In the genomic region with DNA sequence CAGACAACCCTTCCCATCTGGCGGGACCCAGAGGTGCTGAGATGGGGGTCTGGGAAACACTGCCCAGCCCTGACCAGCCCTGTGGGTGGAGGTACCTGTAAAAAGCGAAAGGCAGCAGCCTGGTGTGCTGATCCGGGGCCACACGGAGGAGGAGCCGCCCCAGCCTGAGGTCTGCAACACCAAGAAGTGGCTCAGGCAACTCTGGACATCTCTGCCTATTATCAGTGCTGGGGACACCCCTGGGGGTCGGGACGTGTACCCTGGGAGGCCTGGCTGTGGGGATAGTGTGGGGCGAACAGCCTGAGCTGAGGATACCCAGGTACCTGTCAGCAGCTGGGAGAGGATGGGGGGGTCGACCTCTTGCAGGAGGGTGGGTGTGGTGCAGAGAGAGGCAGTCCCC, we compare ENCODE assay signal across 18 cellular contexts.
"Had no signal": no experiment of that assay in that cellular context is flagged by ENCODE, and none has a peak within 500 bp of the region (broad histone marks: within the 10 kb centered on the region; RNA-seq: fewer than 3 reads in every experiment).

No MANE protein-coding gene starts in this region.

- H3K4me1 ChIP-seq: lower lobe of right lung, prostate gland, right lobe of liver, suprapubic skin, upper lobe of left lung had no signal

- H3K9me3 Mint-ChIP-seq: activated naive CD4-positive, alpha-beta T cell treated with anti-CD3 and anti-CD28 coated beads for 36 hours; activated T-helper 1 cell treated with anti-CD3 and anti-CD28 coated beads, Interleukin-12 subunit alpha, Interleukin-12 subunit beta, Interleukin-2, Interleukin-4 antibody, amounts not matched to agents 30 ng/mL and 10 ng/mL and 1 ng/mL, durations not matched to agents 14 hours and 24 hours and 36 hours; brain; dendritic cell treated with granulocyte-macrophage colony-stimulating factor and Interleukin-4, amounts not matched to agents 40 ng/mL and 50 ng/mL, for 4 days; mesothelial cell of epicardium had no signal

- H3K27me3 ChIP-seq: right lobe of liver, suprapubic skin, upper lobe of left lung had no signal

- H3K27ac Mint-ChIP-seq: activated naive CD4-positive, alpha-beta T cell treated with anti-CD3 and anti-CD28 coated beads for 36 hours; mesothelial cell of epicardium had no signal

- H3K4me3 ChIP-seq: lower lobe of right lung, prostate gland, right lobe of liver, suprapubic skin, upper lobe of left lung had no signal

- H3K4me3 Mint-ChIP-seq: activated naive CD4-positive, alpha-beta T cell treated with anti-CD3 and anti-CD28 coated beads for 36 hours; activated T-helper 1 cell treated with anti-CD3 and anti-CD28 coated beads, Interleukin-12 subunit alpha, Interleukin-12 subunit beta, Interleukin-2, Interleukin-4 antibody, amounts not matched to agents 30 ng/mL and 10 ng/mL and 1 ng/mL, durations not matched to agents 14 hours and 24 hours and 36 hours; brain; dendritic cell treated with granulocyte-macrophage colony-stimulating factor and Interleukin-4, amounts not matched to agents 40 ng/mL and 50 ng/mL, for 4 days; mesothelial cell of epicardium had no signal

- H3K27me3 Mint-ChIP-seq: brain; dendritic cell treated with granulocyte-macrophage colony-stimulating factor and Interleukin-4, amounts not matched to agents 40 ng/mL and 50 ng/mL, for 4 days had no signal

- DNase-seq: activated CD4-positive, alpha-beta T cell treated with anti-CD3 and anti-CD28 coated beads, Interleukin-2, amount 50 U/mL, for 4 hours; activated CD4-positive, CD25-positive, alpha-beta regulatory T cell treated with anti-CD3 and anti-CD28 coated beads, Interleukin-2, amount 50 U/mL, for 72 hours; activated CD8-positive, alpha-beta memory T cell treated with anti-CD3 and anti-CD28 coated beads, Interleukin-2, amount 50 U/mL, for 4 hours; activated naive CD4-positive, alpha-beta T cell treated with anti-CD3 and anti-CD28 coated beads for 36 hours; amniotic stem cell; cerebellar nuclear complex; lower lobe of right lung; nucleus accumbens; right lobe of liver; stimulated activated naive CD4-positive, alpha-beta T cell; T-helper 9 cell; upper lobe of left lung had no signal

- H3K4me1 Mint-ChIP-seq: brain, mesothelial cell of epicardium had no signal

- H3K27ac ChIP-seq: lower lobe of right lung, prostate gland, right lobe of liver, suprapubic skin, upper lobe of left lung had no signal

- H3K9me3 ChIP-seq: lower lobe of right lung, prostate gland, right lobe of liver, suprapubic skin, upper lobe of left lung had no signal
